19 cellular contexts compared by ENCODE assay signal in the genomic region with DNA sequence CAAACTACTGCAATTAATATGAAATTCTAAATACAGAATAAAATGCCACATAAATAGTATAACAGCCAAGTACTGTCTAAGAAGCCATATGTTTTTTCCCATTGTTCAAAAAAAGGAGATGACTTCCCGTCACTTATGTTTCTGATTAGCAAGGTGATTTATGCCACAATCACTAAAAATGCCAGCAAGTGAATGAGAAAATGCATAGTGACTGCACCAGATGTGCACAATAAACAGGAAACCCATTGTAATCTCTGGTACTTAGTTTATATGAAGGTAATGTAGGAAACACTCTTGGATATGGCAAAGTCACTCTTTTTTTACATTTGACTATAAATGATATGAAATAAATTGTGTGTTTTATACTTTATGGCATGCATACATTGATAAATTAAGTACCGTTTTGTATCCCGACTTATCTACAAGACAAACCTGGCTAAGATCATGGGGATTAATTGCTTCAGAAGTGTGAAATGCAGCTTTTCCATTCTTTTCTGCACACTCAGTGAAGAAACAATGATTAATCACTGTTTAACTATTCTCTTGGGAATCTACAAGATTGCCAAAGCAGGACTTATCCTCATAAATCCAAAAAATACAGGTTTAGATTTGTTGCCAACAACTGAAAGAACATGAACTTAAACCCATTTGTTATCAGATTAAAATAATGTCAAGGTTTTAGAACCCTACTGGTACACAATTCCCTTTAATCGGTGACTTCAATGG.
A peak's percentile ranks its signal among the peaks of the same experiment; 100 is the strongest.
DNase-seq lines count a peak whose midpoint lies in the region; ATAC-seq, FAIRE-seq and TF ChIP-seq lines count a peak whose summit lies in the region.
"Had no signal": no experiment of that assay in that cellular context is flagged by ENCODE, and none has a peak within 500 bp of the region (broad histone marks: within the 10 kb centered on the region; RNA-seq: fewer than 3 reads in every experiment).

No MANE protein-coding gene starts in this region.

- no peak for TF ChIP-seq CTCF in D721Med (IDR thresholded peaks at IDR 0.05; ENCODE audit: insufficient read depth, missing control alignments)
- TF ChIP-seq CTCF in mammary epithelial cell (conservative IDR thresholded peaks at IDR 0.05 in 1 of 2, IDR thresholded peaks at IDR 0.05 in 1 of 2; ENCODE audit: extremely low read depth in 1 of 2, insufficient read depth in 1 of 2, low read depth in 1 of 2, low read length in 2 of 2): no peak
- TF ChIP-seq CTCF in keratinocyte (optimal IDR thresholded peaks at IDR 0.05 in 1 of 3, IDR thresholded peaks at IDR 0.05 in 1 of 3, conservative IDR thresholded peaks at IDR 0.05 in 1 of 3; ENCODE audit: extremely low read depth in 1 of 3, insufficient read depth in 2 of 3, low read length in 3 of 3): no peak
- TF ChIP-seq CTCF in body of pancreas (IDR thresholded peaks at IDR 0.05): no peak

- H3K9me3 ChIP-seq in HUES6 (ENCODE audit: control insufficient read depth, insufficient read depth, low read depth, low read length) (no peaks in the 10 kb centered on the region), mammary epithelial cell (replicated peaks; ENCODE audit: insufficient read depth, low read length) (no peaks in the 10 kb centered on the region), keratinocyte (ENCODE audit: control insufficient read depth, low read depth, low read length) (no peaks in the 10 kb centered on the region), body of pancreas (no peaks in the 10 kb centered on the region)
- H3K9me3 ChIP-seq: ovary, Peyer's patch, thyroid gland had no signal

- no peak overlapping the region for H3K4me3 ChIP-seq in HUES6 (ENCODE audit: low read depth, low read length)
- no peak overlapping the region for H3K4me3 ChIP-seq in mammary epithelial cell (replicated peaks in 1 of 3; ENCODE audit: insufficient read depth in 1 of 3, low read depth in 2 of 3, low read length in 3 of 3)
- H3K4me3 ChIP-seq in keratinocyte (ENCODE audit: control insufficient read depth in 2 of 3, extremely low read depth in 1 of 3, insufficient read depth in 2 of 3, low read depth in 1 of 3, low read length in 3 of 3): no peak overlapping the region
- H3K4me3 ChIP-seq in body of pancreas: no peak overlapping the region
- H3K4me3 ChIP-seq: ovary, Peyer's patch, skin epidermis, thyroid gland had no signal

- H3K27ac ChIP-seq in HUES6 (ENCODE audit: low read depth, low read length) (0 out of 2 replicates have a peak overlapping the region, but pooled peaks have one; percentile 5), mammary epithelial cell (ENCODE audit: insufficient read depth, low read depth, low read length) (no peak overlapping the region), keratinocyte (ENCODE audit: control insufficient read depth, insufficient read depth, low read length) (peak overlapping the region; percentile 32), body of pancreas (no peak overlapping the region)
- H3K27ac ChIP-seq: brain microvascular endothelial cell, ovary, Peyer's patch, skin epidermis, thyroid gland had no signal

- BruUV-seq in mammary epithelial cell (replicated peaks; lab: Mats Ljungman, UMichigan): no TSS peak

- H3K27me3 ChIP-seq in HUES6 (ENCODE audit: control insufficient read depth, insufficient read depth, low read length): no peaks in the 10 kb centered on the region
- no peaks in the 10 kb centered on the region for H3K27me3 ChIP-seq in mammary epithelial cell (ENCODE audit: insufficient read depth, low read length)
- no peaks in the 10 kb centered on the region for H3K27me3 ChIP-seq in keratinocyte (ENCODE audit: control insufficient read depth, extremely low read depth, insufficient read depth, low read length)
- H3K27me3 ChIP-seq in body of pancreas: no peaks in the 10 kb centered on the region
- H3K27me3 ChIP-seq: brain microvascular endothelial cell, ovary, Peyer's patch, thyroid gland had no signal

- no peak overlapping the region for H2AFZ ChIP-seq in mammary epithelial cell (ENCODE audit: low read depth, low read length)
- no peak overlapping the region for H2AFZ ChIP-seq in keratinocyte (ENCODE audit: control insufficient read depth, low read length)

- no peaks in the 10 kb centered on the region for H3K36me3 ChIP-seq in HUES6 (ENCODE audit: control insufficient read depth, insufficient read depth, low read length)
- H3K36me3 ChIP-seq in mammary epithelial cell (ENCODE audit: insufficient read depth, low read length): no peaks in the 10 kb centered on the region
- H3K36me3 ChIP-seq in keratinocyte (ENCODE audit: control insufficient read depth in 2 of 2, extremely low read depth in 1 of 2, insufficient read depth in 2 of 2, low read length in 2 of 2): no peaks in the 10 kb centered on the region
- H3K36me3 ChIP-seq in body of pancreas (replicated peaks in 1 of 2; ENCODE audit: insufficient read depth in 1 of 2, low read depth in 2 of 2): no peaks in the 10 kb centered on the region
- H3K36me3 ChIP-seq: brain microvascular endothelial cell, ovary, Peyer's patch, thyroid gland had no signal

- no peak for TF ChIP-seq POLR2A in body of pancreas (IDR thresholded peaks at IDR 0.05)

- no peak for ATAC-seq in stimulated activated memory B cell treated with anti-CD40 and anti-IgM and Interleukin-4, amounts not matched to agents 10 μg/mL and 1 μg/mL and 100 μg/mL, for 72 hours
- ATAC-seq in body of pancreas (no peak), GM21526 (IDR thresholded peaks at IDR 0.05; ENCODE audit: low FRiP score, unreplicated experiment) (no peak)
- ATAC-seq: left ventricle myocardium superior had no signal

- dilution Hi-C loops in mammary epithelial cell (cut with HindIII; ENCODE audit: low sequenced_read_pairs) (no loop called here), keratinocyte (cut with MboI; ENCODE audit: extremely low pct_ligation_motif_present, low sequenced_read_pairs) (no loop called here)

- WGBS in mammary epithelial cell (ENCODE audit: low coverage, missing lambda C conversion rate): 65% methylated on average over 4 of the region's 4 CpGs
- 42 to 48% methylated on average over 4 of the region's 4 CpGs for whole genome bisulfite sequencing in body of pancreas, 2 donors

- FAIRE-seq in D721Med (lab: Jason Lieb, UNC) (peak; percentile 85), keratinocyte (lab: Jason Lieb, UNC) (no peak)

- in situ Hi-C loops in mammary epithelial cell (cut with MboI; ENCODE audit: low sequenced_read_pairs in 2 of 2): no loop called here

- H3K9ac ChIP-seq in HUES6 (ENCODE audit: low read length): no peak overlapping the region
- no peak overlapping the region for H3K9ac ChIP-seq in mammary epithelial cell (ENCODE audit: insufficient read depth, low read length)
- H3K9ac ChIP-seq in keratinocyte (ENCODE audit: control insufficient read depth, extremely low read depth, insufficient read depth, low read length): no peak overlapping the region

- DNase-seq in D721Med (ENCODE audit: insufficient read length, low spot score): no peak
- DNase-seq in mammary epithelial cell: peak; percentile 60
- DNase-seq in keratinocyte (ENCODE audit: low read depth, low spot score): no peak
- DNase-seq in activated CD8-positive, alpha-beta memory T cell treated with anti-CD3 and anti-CD28 coated beads, Interleukin-2, amount 50 U/mL, for 48 hours: no peak
- no peak for DNase-seq in body of pancreas
- DNase-seq: activated naive CD4-positive, alpha-beta T cell treated with anti-CD3 and anti-CD28 coated beads, Interleukin-2, amount 50 U/mL, for 16 hours; activated T-cell treated with anti-CD3 and anti-CD28 coated beads, Interleukin-2, amount 50 U/mL, for 24 hours; AML-193; brain microvascular endothelial cell; left ventricle myocardium superior; NCI-H1694; NCI-H526; ovary; Peyer's patch; thyroid gland had no signal

- no peaks in the 10 kb centered on the region for H3K9me1 ChIP-seq in keratinocyte (ENCODE audit: control insufficient read depth, extremely low read depth, insufficient read depth, low read length)

- no peaks in the 10 kb centered on the region for H3K27me3 Mint-ChIP-seq in stimulated activated memory B cell treated with anti-CD40 and anti-IgM and Interleukin-4, amounts not matched to agents 10 μg/mL and 1 μg/mL and 100 μg/mL, for 72 hours
- H3K27me3 Mint-ChIP-seq: activated T-cell treated with anti-CD3 and anti-CD28 coated beads, Interleukin-2, amount 50 U/mL, for 24 hours had no signal

- H3K36me3 Mint-ChIP-seq in stimulated activated memory B cell treated with anti-CD40 and anti-IgM and Interleukin-4, amounts not matched to agents 10 μg/mL and 1 μg/mL and 100 μg/mL, for 72 hours: no peaks in the 10 kb centered on the region

- H3K4me2 ChIP-seq in mammary epithelial cell (ENCODE audit: insufficient read depth, low read depth, low read length): peak overlapping the region; percentile 5
- peak overlapping the region; percentile 42 for H3K4me2 ChIP-seq in keratinocyte (ENCODE audit: control insufficient read depth, extremely low read depth, insufficient read depth, low read depth, low read length)

- CTCF ChIA-PET in mammary epithelial cell (lab: Charles Lee; ENCODE audit: low non-redundant PET): no interaction called here

- no peak overlapping the region for H3K4me3 Mint-ChIP-seq in stimulated activated memory B cell treated with anti-CD40 and anti-IgM and Interleukin-4, amounts not matched to agents 10 μg/mL and 1 μg/mL and 100 μg/mL, for 72 hours
- H3K4me3 Mint-ChIP-seq: activated T-cell treated with anti-CD3 and anti-CD28 coated beads, Interleukin-2, amount 50 U/mL, for 24 hours had no signal

- H3K79me2 ChIP-seq in mammary epithelial cell (ENCODE audit: insufficient read depth, low read length) (no peaks in the 10 kb centered on the region), keratinocyte (ENCODE audit: control insufficient read depth, insufficient read depth, low read length) (no peaks in the 10 kb centered on the region)

- no peak overlapping the region for H3K27ac Mint-ChIP-seq in stimulated activated memory B cell treated with anti-CD40 and anti-IgM and Interleukin-4, amounts not matched to agents 10 μg/mL and 1 μg/mL and 100 μg/mL, for 72 hours
- H3K27ac Mint-ChIP-seq: activated T-cell treated with anti-CD3 and anti-CD28 coated beads, Interleukin-2, amount 50 U/mL, for 24 hours had no signal

- intact Hi-C loops in mammary epithelial cell (cut with micrococcal nuclease): no loop called here
- intact Hi-C loops in body of pancreas (cut with DNase I): no loop called here

- no peaks in the 10 kb centered on the region for H3K4me1 Mint-ChIP-seq in stimulated activated memory B cell treated with anti-CD40 and anti-IgM and Interleukin-4, amounts not matched to agents 10 μg/mL and 1 μg/mL and 100 μg/mL, for 72 hours

- H3K9me3 Mint-ChIP-seq in stimulated activated memory B cell treated with anti-CD40 and anti-IgM and Interleukin-4, amounts not matched to agents 10 μg/mL and 1 μg/mL and 100 μg/mL, for 72 hours: no peaks in the 10 kb centered on the region
- H3K9me3 Mint-ChIP-seq: activated T-cell treated with anti-CD3 and anti-CD28 coated beads, Interleukin-2, amount 50 U/mL, for 24 hours had no signal

- H4K20me1 ChIP-seq in mammary epithelial cell (ENCODE audit: insufficient read depth, low read length) (no peaks in the 10 kb centered on the region), keratinocyte (ENCODE audit: control insufficient read depth, extremely low read depth, insufficient read depth, low read length) (no peaks in the 10 kb centered on the region)

- H3K4me1 ChIP-seq in HUES6 (ENCODE audit: control insufficient read depth, insufficient read depth, low read length): no peaks in the 10 kb centered on the region
- H3K4me1 ChIP-seq in mammary epithelial cell (ENCODE audit: insufficient read depth, low read length): peaks cover 28% of the 10 kb centered on the region
- H3K4me1 ChIP-seq in keratinocyte (ENCODE audit: control insufficient read depth, extremely low read depth, insufficient read depth, low read length): peaks cover 44% of the 10 kb centered on the region
- H3K4me1 ChIP-seq in body of pancreas: peaks cover 4% of the 10 kb centered on the region
- H3K4me1 ChIP-seq: Peyer's patch, thyroid gland had no signal

Comparison
In these comparisons a context has a peak if more than half of its experiments do, and no peak if none do; other contexts are left out.
1. H3K27ac ChIP-seq: peak in HUES6 (single experiment) and keratinocyte (single experiment); none in mammary epithelial cell (single experiment) and body of pancreas (0 of 4).